In genomic region chr2:109175350-109175678, GRCh38 we compare ENCODE assay signal across 29 cellular contexts. TPM values are rescaled to one million over a fixed set of nuclear protein-coding genes. Genes with fewer than 3 reads are reported as not detected.
DNase-seq lines count a peak whose midpoint lies in the region; ATAC-seq and TF ChIP-seq lines count a peak whose summit lies in the region.
"Had no signal": no experiment of that assay in that cellular context is flagged by ENCODE, and none has a peak within 500 bp of the region (broad histone marks: within the 10 kb centered on the region; RNA-seq: fewer than 3 reads in every experiment).

No MANE protein-coding gene starts in this region.

- H3K79me2 ChIP-seq in SK-N-SH (ENCODE audit: insufficient read depth), result peaks cover 69% of the 10 kb centered on the region

- H3K4me1 ChIP-seq in prostate gland (replicated peaks) (no peaks in the 10 kb centered on the region), SK-N-SH (ENCODE audit: control insufficient read depth in 1 of 2, insufficient read depth in 2 of 2, low read depth in 1 of 2, low read length in 1 of 2) (peaks cover 33 to 62% of the 10 kb centered on the region in 2 experiments)
- H3K4me1 ChIP-seq: right lobe of liver had no signal

- H3K9ac ChIP-seq in SK-N-SH, result no peak overlapping the region

- H3K9me2 ChIP-seq in SK-N-SH, result no peaks in the 10 kb centered on the region

- TF ChIP-seq EP300 in SK-N-SH (IDR thresholded peaks at IDR 0.05; ENCODE audit: borderline replicate concordance in 1 of 2, low read depth in 1 of 2, low read length in 1 of 2), result no peak

- intact Hi-C loops in prostate gland (cut with DNase I), result no loop called here

- no peak for TF ChIP-seq POLR2A in prostate gland (IDR thresholded peaks at IDR 0.05)

- H3K27me3 ChIP-seq in prostate gland (replicated peaks; ENCODE audit: insufficient read depth), result no peaks in the 10 kb centered on the region
- H3K27me3 ChIP-seq in SK-N-SH (ENCODE audit: insufficient read depth), result no peaks in the 10 kb centered on the region
- H3K27me3 ChIP-seq: gastrocnemius medialis, right lobe of liver had no signal

- H4K20me1 ChIP-seq in SK-N-SH (ENCODE audit: insufficient read depth), result no peaks in the 10 kb centered on the region

- CTCF ChIA-PET in SK-N-SH (lab: Yijun Ruan, JAX), result interaction anchor here (1.1 to 1.2 kb wide), 2 partner anchors 9 to 11 kb away, joined by 3 read pairs; no protein-coding TSS in a partner anchor

- no peak for TF ChIP-seq CTCF in VCaP (conservative IDR thresholded peaks at IDR 0.05)
- no peak for TF ChIP-seq CTCF in prostate gland (IDR thresholded peaks at IDR 0.05)
- TF ChIP-seq CTCF in SK-N-SH (IDR thresholded peaks at IDR 0.05), result no peak

- no peak for TF ChIP-seq RAD21 in SK-N-SH (IDR thresholded peaks at IDR 0.05; ENCODE audit: low read length)

- H3K27ac ChIP-seq in VCaP (peak overlapping the region; percentile 42), prostate gland (no peak overlapping the region), SK-N-SH (ENCODE audit: low read depth in 2 of 2, low read length in 1 of 2) (no peak overlapping the region)
- H3K27ac ChIP-seq: right lobe of liver had no signal

- DNase-seq in DMS53 treated with DMSO at 0.1 percent for 48 hours (lab: John Stamatoyannopoulos, UW; ENCODE audit: unreplicated experiment), result peak; percentile 99
- DNase-seq in NCI-H2196 (lab: John Stamatoyannopoulos, UW; ENCODE audit: unreplicated experiment), result peak; percentile 86
- peak; percentile 75 for DNase-seq in prostate gland (ENCODE audit: low spot score)
- no peak for DNase-seq in NOMO-1 treated with DMSO at 0.1 percent for 48 hours (lab: John Stamatoyannopoulos, UW; ENCODE audit: unreplicated experiment)
- no peak for DNase-seq in SK-N-SH
- no peak for DNase-seq in activated CD8-positive, alpha-beta memory T cell treated with anti-CD3 and anti-CD28 coated beads for 24 hours
- DNase-seq: ACHN; activated CD4-positive, alpha-beta T cell treated with anti-CD3 and anti-CD28 coated beads, Interleukin-2, amount 50 U/mL, for 4 hours; activated naive CD8-positive, alpha-beta T cell treated with anti-CD3 and anti-CD28 coated beads, Interleukin-2, amount 50 U/mL, for 24 hours; activated T-cell treated with anti-CD3 and anti-CD28 coated beads, Interleukin-2, amount 50 U/mL, for 48 hours; CD8-positive, alpha-beta T cell; DMS79; gastrocnemius medialis; H7; Kasumi-1; lower lobe of right lung; naive thymus-derived CD8-positive, alpha-beta T cell; NCI-H1092; NCI-H1694 treated with DMSO at 0.1 percent for 48 hours; NCI-H2171 treated with DMSO at 0.1 percent for 48 hours; NCI-H69; right lobe of liver; stimulated activated CD4-positive, alpha-beta T cell treated with anti-CD3 and anti-CD28 coated beads, Interleukin-4, amount 100 ng/mL, for 4 hours; T-helper 17 cell had no signal

- H3K4me2 ChIP-seq in SK-N-SH, result no peak overlapping the region

- no peak overlapping the region for H2AFZ ChIP-seq in SK-N-SH (ENCODE audit: low read depth)

- no peak overlapping the region for H3K4me3 ChIP-seq in prostate gland
- no peak overlapping the region for H3K4me3 ChIP-seq in SK-N-SH (ENCODE audit: low read depth in 2 of 2, low read length in 1 of 2)
- H3K4me3 ChIP-seq: gastrocnemius medialis, lower lobe of right lung, right lobe of liver had no signal

- ATAC-seq in HG03025 (IDR thresholded peaks at IDR 0.05; ENCODE audit: low FRiP score, unreplicated experiment), result no peak
- ATAC-seq: activated naive CD8-positive, alpha-beta T cell treated with anti-CD3 and anti-CD28 coated beads, Interleukin-2, amount 50 U/mL, for 24 hours; CD8-positive, alpha-beta T cell; gastrocnemius medialis; HepG2; lower lobe of right lung; naive thymus-derived CD8-positive, alpha-beta T cell; right lobe of liver; SK-N-SH treated with all-trans-retinoic acid at 6 μM for 48 hours; T-helper 17 cell had no signal

- H3K36me3 ChIP-seq in prostate gland (no peaks in the 10 kb centered on the region), SK-N-SH (replicated peaks in 1 of 2; ENCODE audit: control insufficient read depth in 1 of 2, insufficient read depth in 2 of 2, low read length in 1 of 2) (no peaks in the 10 kb centered on the region)
- H3K36me3 ChIP-seq: gastrocnemius medialis, lower lobe of right lung, right lobe of liver had no signal

- POLR2A ChIA-PET in SK-N-SH (lab: Yijun Ruan, JAX), result no interaction called here

- 36% methylated on average over 3 of the region's 3 CpGs for WGBS in prostate gland
- 81% methylated on average over 3 of the region's 3 CpGs for WGBS in SK-N-SH (ENCODE audit: low lambda C conversion rate)

- H3F3A ChIP-seq in SK-N-SH (replicated peaks; ENCODE audit: insufficient read depth), result peaks cover 26% of the 10 kb centered on the region

- H3K9me3 ChIP-seq in prostate gland (no peaks in the 10 kb centered on the region), SK-N-SH (no peaks in the 10 kb centered on the region)
- H3K9me3 ChIP-seq: gastrocnemius medialis, right lobe of liver had no signal

TF ChIP-seq in SK-N-SH, 30 proteins besides CTCF, POLR2A, EP300 and RAD21:
- no peak for TF ChIP-seq MEF2A (IDR thresholded peaks at IDR 0.05; ENCODE audit: borderline replicate concordance, low read depth)
- TF ChIP-seq FOSL2 (IDR thresholded peaks at IDR 0.05; ENCODE audit: borderline replicate concordance, low read depth), result no peak
- no peak for TF ChIP-seq RXRA (IDR thresholded peaks at IDR 0.05; ENCODE audit: borderline replicate concordance, low read depth)
- TF ChIP-seq RFX5 (IDR thresholded peaks at IDR 0.05; ENCODE audit: low read length), result no peak
- no peak for TF ChIP-seq GATA2 (CRISPR knock-in tag; IDR thresholded peaks at IDR 0.05)
- TF ChIP-seq FOXJ3 (CRISPR knock-in tag; IDR thresholded peaks at IDR 0.05), result no peak
- TF ChIP-seq TEAD4 (IDR thresholded peaks at IDR 0.05; ENCODE audit: borderline replicate concordance, insufficient read depth), result no peak
- no peak for TF ChIP-seq TAF1 (IDR thresholded peaks at IDR 0.05; ENCODE audit: borderline replicate concordance, low read depth, low read length)
- TF ChIP-seq NFIC (IDR thresholded peaks at IDR 0.05; ENCODE audit: borderline replicate concordance), result no peak
- no peak for TF ChIP-seq SIN3A (IDR thresholded peaks at IDR 0.05; ENCODE audit: borderline replicate concordance, low read depth, low read length)
- TF ChIP-seq EZH2phosphoT487 (IDR thresholded peaks at IDR 0.05; ENCODE audit: borderline replicate concordance, low read depth), result no peak
- TF ChIP-seq FOXM1 (IDR thresholded peaks at IDR 0.05; ENCODE audit: low read depth), result no peak
- TF ChIP-seq MXI1 (IDR thresholded peaks at IDR 0.05; ENCODE audit: low read depth, low read length), result no peak

RNA-seq across cellular contexts. Expression of gene SH3RF3, which starts 46.3 kb away (rescaled TPM):
- 10 to 100 TPM in 1 of 2 donors, 1 to 10 TPM in 1; 1.4 to 17.0 TPM for total RNA-seq in prostate gland
- 1.3 and 1.9 TPM in 2 replicates for polyA plus RNA-seq in SK-N-SH (2012; rRNA removed)
- polyA plus RNA-seq in SK-N-SH (2012; cell fraction: cytosol; rRNA removed), result 0.99 and 1.5 TPM in 2 replicates
- polyA plus RNA-seq in SK-N-SH (2012; cell fraction: nucleus; rRNA removed), result 3.5 and 3.8 TPM in 2 replicates
- total RNA-seq: OCI-LY7 had no signal
- polyA plus RNA-seq: HepG2 had no signal

Comparison
In these comparisons a context has a peak if more than half of its experiments do, and no peak if none do; other contexts are left out.
1. DNase-seq: peak in DMS53 treated with DMSO at 0.1 percent for 48 hours (single experiment), NCI-H2196 (single experiment) and prostate gland (single experiment); none in NOMO-1 treated with DMSO at 0.1 percent for 48 hours (single experiment), SK-N-SH (single experiment) and activated CD8-positive, alpha-beta memory T cell treated with anti-CD3 and anti-CD28 coated beads for 24 hours (single experiment).